ENCODE assay signal across 1 cellular context in the genomic region with DNA sequence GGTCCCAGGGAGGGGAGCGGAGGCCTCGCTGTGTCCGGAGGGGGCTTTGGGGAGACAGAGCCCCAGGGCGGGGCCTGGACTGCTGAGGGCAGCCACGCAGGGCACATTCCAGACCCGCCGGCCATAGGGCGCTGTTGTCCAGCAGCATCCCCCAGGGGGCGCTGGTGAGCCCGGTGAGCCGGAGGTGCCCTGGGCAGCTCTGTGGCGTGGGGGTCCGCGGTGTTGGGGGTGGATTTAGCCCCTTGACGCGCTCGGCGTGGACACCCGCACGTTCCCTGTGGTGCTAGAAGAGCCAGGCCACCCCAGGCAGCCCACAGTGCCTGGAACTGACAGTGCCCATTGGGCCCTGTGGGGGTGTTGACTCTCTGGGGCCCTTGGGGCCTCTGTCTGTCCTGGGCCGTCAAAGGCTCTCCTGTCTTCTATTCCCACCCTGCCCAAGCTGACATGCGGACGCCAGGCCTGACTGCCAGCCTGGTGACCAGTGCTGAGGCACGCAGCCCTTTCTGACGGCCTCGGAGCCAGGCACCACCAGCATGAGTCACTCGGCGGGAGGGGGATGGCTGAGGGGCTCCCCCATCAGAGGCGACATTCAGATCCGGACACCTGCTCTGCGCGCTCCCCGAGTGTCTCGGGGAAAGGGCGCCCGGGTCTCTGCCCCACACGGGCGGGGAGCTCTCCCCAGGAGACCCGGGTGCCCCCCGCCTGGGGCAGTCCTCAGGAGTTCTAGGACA.
TF ChIP-seq lines count a peak whose summit lies in the region.

No MANE protein-coding gene starts in this region.

TF ChIP-seq in HCT116, 20 proteins besides CTCF, POLR2A, EP300 and RAD21 (continued from another document):
- TF ChIP-seq, protein P1, sequence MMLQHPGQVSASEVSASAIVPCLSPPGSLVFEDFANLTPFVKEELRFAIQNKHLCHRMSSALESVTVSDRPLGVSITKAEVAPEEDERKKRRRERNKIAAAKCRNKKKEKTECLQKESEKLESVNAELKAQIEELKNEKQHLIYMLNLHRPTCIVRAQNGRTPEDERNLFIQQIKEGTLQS (IDR thresholded peaks at IDR 0.05), result no peak
- TF ChIP-seq EGR1 (IDR thresholded peaks at IDR 0.05; ENCODE audit: low read depth) (no peak), EZH2 (IDR thresholded peaks at IDR 0.05) (no peak), POLR2AphosphoS5 (IDR thresholded peaks at IDR 0.05; ENCODE audit: low read depth, low read length) (peak; percentile 43; the same call in 1 of the 2 replicates), JUND (IDR thresholded peaks at IDR 0.05) (no peak), FOSL1 (IDR thresholded peaks at IDR 0.05; ENCODE audit: low read depth) (no peak), SP1 (IDR thresholded peaks at IDR 0.05; ENCODE audit: low read depth) (no peak), ZFX (IDR thresholded peaks at IDR 0.05) (no peak; the same call in 1 of the 2 replicates), ZNF274 (IDR thresholded peaks at IDR 0.05; ENCODE audit: low read depth, low read length) (no peak)
- TF ChIP-seq, protein P2, sequence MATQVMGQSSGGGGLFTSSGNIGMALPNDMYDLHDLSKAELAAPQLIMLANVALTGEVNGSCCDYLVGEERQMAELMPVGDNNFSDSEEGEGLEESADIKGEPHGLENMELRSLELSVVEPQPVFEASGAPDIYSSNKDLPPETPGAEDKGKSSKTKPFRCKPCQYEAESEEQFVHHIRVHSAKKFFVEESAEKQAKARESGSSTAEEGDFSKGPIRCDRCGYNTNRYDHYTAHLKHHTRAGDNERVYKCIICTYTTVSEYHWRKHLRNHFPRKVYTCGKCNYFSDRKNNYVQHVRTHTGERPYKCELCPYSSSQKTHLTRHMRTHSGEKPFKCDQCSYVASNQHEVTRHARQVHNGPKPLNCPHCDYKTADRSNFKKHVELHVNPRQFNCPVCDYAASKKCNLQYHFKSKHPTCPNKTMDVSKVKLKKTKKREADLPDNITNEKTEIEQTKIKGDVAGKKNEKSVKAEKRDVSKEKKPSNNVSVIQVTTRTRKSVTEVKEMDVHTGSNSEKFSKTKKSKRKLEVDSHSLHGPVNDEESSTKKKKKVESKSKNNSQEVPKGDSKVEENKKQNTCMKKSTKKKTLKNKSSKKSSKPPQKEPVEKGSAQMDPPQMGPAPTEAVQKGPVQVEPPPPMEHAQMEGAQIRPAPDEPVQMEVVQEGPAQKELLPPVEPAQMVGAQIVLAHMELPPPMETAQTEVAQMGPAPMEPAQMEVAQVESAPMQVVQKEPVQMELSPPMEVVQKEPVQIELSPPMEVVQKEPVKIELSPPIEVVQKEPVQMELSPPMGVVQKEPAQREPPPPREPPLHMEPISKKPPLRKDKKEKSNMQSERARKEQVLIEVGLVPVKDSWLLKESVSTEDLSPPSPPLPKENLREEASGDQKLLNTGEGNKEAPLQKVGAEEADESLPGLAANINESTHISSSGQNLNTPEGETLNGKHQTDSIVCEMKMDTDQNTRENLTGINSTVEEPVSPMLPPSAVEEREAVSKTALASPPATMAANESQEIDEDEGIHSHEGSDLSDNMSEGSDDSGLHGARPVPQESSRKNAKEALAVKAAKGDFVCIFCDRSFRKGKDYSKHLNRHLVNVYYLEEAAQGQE (IDR thresholded peaks at IDR 0.05; ENCODE audit: low read depth), result no peak
- TF ChIP-seq, protein P3, sequence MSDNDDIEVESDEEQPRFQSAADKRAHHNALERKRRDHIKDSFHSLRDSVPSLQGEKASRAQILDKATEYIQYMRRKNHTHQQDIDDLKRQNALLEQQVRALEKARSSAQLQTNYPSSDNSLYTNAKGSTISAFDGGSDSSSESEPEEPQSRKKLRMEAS (IDR thresholded peaks at IDR 0.05), result no peak
